In the genomic region with DNA sequence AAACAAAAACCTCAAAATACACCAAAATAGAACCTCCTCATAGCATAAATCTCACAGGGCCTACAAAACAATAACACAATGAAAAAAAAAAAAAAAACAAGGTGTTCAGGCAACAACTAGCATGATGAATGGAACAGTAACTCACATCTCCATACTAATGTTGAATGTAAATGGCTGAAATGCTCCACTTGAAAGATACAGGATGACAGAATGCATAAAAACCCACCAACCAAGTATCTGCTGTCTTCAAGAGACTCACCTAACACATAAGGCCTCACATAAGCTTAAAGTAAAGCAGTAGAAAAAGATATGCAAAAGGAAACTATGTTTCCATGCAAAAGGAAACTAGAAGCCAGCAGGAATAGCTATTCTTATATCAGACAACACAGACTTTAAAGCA, we compare ENCODE assay signal across 23 cellular contexts.
"Had no signal": no experiment of that assay in that cellular context is flagged by ENCODE, and none has a peak within 500 bp of the region (broad histone marks: within the 10 kb centered on the region; RNA-seq: fewer than 3 reads in every experiment).

No MANE protein-coding gene starts in this region.

- H3K27ac Mint-ChIP-seq: mesothelial cell of epicardium had no signal

- H3K36me3 ChIP-seq: esophagus squamous epithelium, gastrocnemius medialis, heart right ventricle, left lung, lower lobe of right lung had no signal

- H3K27me3 Mint-ChIP-seq: naive B cell had no signal

- H3K27ac ChIP-seq: coronary artery, epithelial cell of prostate, gastrocnemius medialis, heart right ventricle, left lung, lower lobe of right lung had no signal

- DNase-seq: dermis blood vessel endothelial cell; dorsolateral prefrontal cortex; effector CD4-positive, alpha-beta T cell; effector memory CD4-positive, alpha-beta T cell; erythroblast; esophagus squamous epithelium; foreskin fibroblast; foreskin melanocyte; gastrocnemius medialis; glutamatergic neuron; head of caudate nucleus; heart right ventricle; hippocampal formation; left cardiac atrium; left lung; left ventricle myocardium superior; lower lobe of right lung; mesenchymal stem cell; mucosa of descending colon; naive B cell had no signal

- H3K4me3 Mint-ChIP-seq: mesothelial cell of epicardium had no signal

- H3K4me3 ChIP-seq: coronary artery, dorsolateral prefrontal cortex, esophagus squamous epithelium, gastrocnemius medialis, heart right ventricle, left lung, lower lobe of right lung, mucosa of descending colon had no signal

- H3K27me3 ChIP-seq: dorsolateral prefrontal cortex, esophagus squamous epithelium, gastrocnemius medialis, heart right ventricle, left lung had no signal

- H3K9me3 ChIP-seq: gastrocnemius medialis, left lung, lower lobe of right lung, mucosa of descending colon had no signal
